ENCODE assay signal across 35 cellular contexts in genomic region chr3:31446411-31446810, GRCh38.
"Had no signal": no experiment of that assay in that cellular context is flagged by ENCODE, and none has a peak within 500 bp of the region (broad histone marks: within the 10 kb centered on the region; RNA-seq: fewer than 3 reads in every experiment).

No MANE protein-coding gene starts in this region.

- H3K9me3 Mint-ChIP-seq: activated T-helper 17 cell treated with anti-CD3 and anti-CD28 coated beads, Interleukin-2, amount 50 U/mL, for 72 hours had no signal

- H3K27me3 Mint-ChIP-seq: activated CD4-positive, alpha-beta T cell treated with anti-CD3 and anti-CD28 coated beads, Interleukin-2, amount 10 ng/mL, durations not matched to agents 24 days and 14 days; activated CD8-positive, alpha-beta T cell treated with anti-CD3 and anti-CD28 coated beads for 36 hours; activated naive CD8-positive, alpha-beta T cell treated with anti-CD3 and anti-CD28 coated beads for 36 hours; activated T-helper 17 cell treated with anti-CD3 and anti-CD28 coated beads, Interleukin-2, amount 50 U/mL, for 72 hours had no signal

- H3K4me3 Mint-ChIP-seq: activated CD4-positive, alpha-beta T cell treated with anti-CD3 and anti-CD28 coated beads, Interleukin-2, amount 10 ng/mL, durations not matched to agents 24 days and 14 days; activated CD8-positive, alpha-beta T cell treated with anti-CD3 and anti-CD28 coated beads for 36 hours; activated naive CD8-positive, alpha-beta T cell treated with anti-CD3 and anti-CD28 coated beads for 36 hours; activated T-cell treated with anti-CD3 and anti-CD28 coated beads, Interleukin-2, amount 50 U/mL, for 72 hours; activated T-helper 17 cell treated with anti-CD3 and anti-CD28 coated beads, Interleukin-2, amount 50 U/mL, for 72 hours; IgD-negative memory B cell had no signal

- H3K4me3 ChIP-seq: PC-9, SK-N-MC had no signal

- DNase-seq: activated CD4-positive, alpha-beta T cell treated with anti-CD3 and anti-CD28 coated beads, Interleukin-2, amount 10 ng/mL, durations not matched to agents 24 days and 14 days; activated CD4-positive, alpha-beta T cell treated with anti-CD3 and anti-CD28 coated beads, Interleukin-2, amount 50 U/mL, for 4 hours; activated CD4-positive, CD25-positive, alpha-beta regulatory T cell; activated CD8-positive, alpha-beta T cell treated with anti-CD3 and anti-CD28 coated beads for 36 hours; activated effector memory CD4-positive, alpha-beta T cell treated with anti-CD3 and anti-CD28 coated beads, Interleukin-2, amount 50 U/mL, for 16 hours; activated naive CD4-positive, alpha-beta T cell; activated naive CD4-positive, alpha-beta T cell treated with anti-CD3 and anti-CD28 coated beads, Interleukin-2, amount 50 U/mL, for 16 hours; activated naive CD8-positive, alpha-beta T cell treated with anti-CD3 and anti-CD28 coated beads for 36 hours; activated T-cell treated with anti-CD3 and anti-CD28 coated beads, Interleukin-2, amount 50 U/mL, for 1 hour; activated T-cell treated with anti-CD3 and anti-CD28 coated beads, Interleukin-2, amount 50 U/mL, for 72 hours; amniotic stem cell; aorta; brain microvascular endothelial cell; central memory CD4-positive, alpha-beta T cell; Karpas-422; KBM-7; MM.1S; MV-4-11; NCI-H1092; NCI-H1417; NCI-H146; NCI-H187; NCI-H2029 treated with DMSO at 0.1 percent for 48 hours; NCI-H2107; NCI-H524; NCI-H69; NCI-H82; SIG-M5; T1000; WERI-Rb-1 had no signal

- H3K27ac ChIP-seq: brain microvascular endothelial cell, PC-9, RWPE1, SK-N-MC, WERI-Rb-1 had no signal

- H3K27ac Mint-ChIP-seq: activated CD4-positive, alpha-beta T cell treated with anti-CD3 and anti-CD28 coated beads, Interleukin-2, amount 10 ng/mL, durations not matched to agents 24 days and 14 days; activated CD8-positive, alpha-beta T cell treated with anti-CD3 and anti-CD28 coated beads for 36 hours; activated naive CD8-positive, alpha-beta T cell treated with anti-CD3 and anti-CD28 coated beads for 36 hours; activated T-cell treated with anti-CD3 and anti-CD28 coated beads, Interleukin-2, amount 50 U/mL, for 72 hours; activated T-helper 17 cell treated with anti-CD3 and anti-CD28 coated beads, Interleukin-2, amount 50 U/mL, for 72 hours; IgD-negative memory B cell had no signal

- H3K27me3 ChIP-seq: brain microvascular endothelial cell had no signal

- H3K36me3 ChIP-seq: brain microvascular endothelial cell, WERI-Rb-1 had no signal

- H2AFZ ChIP-seq: PC-9 had no signal
